In the genomic region with DNA sequence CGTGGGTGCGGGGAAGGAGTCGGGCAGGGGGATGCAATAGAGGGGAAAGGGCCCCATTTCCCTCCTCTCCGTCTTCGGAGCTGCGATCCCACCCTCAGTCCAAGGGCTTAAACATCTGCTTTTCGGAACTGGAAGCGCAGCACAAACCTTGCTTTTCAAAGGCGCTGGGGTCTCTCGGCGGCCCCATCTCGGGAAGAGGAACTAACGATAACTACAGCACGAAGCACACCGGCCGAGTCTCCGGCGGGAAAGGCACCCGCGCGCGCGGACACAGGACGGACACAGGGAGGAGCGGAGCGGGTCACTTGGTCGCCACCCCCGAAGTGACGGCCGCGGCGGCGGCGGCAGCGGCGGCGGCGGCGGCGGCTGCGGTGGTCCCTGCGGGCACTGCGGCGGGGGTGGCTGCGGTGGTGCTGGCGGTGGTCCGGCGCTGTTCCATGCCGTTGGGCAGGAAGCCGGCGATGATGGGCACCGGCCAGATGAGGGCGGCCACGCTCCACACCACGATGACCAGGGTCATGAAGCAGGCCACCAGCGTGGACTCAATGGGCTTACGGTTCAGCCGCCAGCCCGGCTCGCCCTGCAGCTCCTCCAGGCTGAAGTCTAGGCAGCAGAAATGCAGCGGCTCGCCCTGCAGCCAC, we compare ENCODE assay signal across 8 cellular contexts. TPM values are rescaled to one million over a fixed set of nuclear protein-coding genes. Genes with fewer than 3 reads are reported as not detected.
DNase-seq lines count a peak whose midpoint lies in the region; ATAC-seq and TF ChIP-seq lines count a peak whose summit lies in the region.

No MANE protein-coding gene starts in this region.

- DNase-seq in ACHN, result peak; percentile 60
- peak; percentile 50 for DNase-seq in GM12865 (ENCODE audit: low read depth)
- DNase-seq in NOMO-1 (lab: John Stamatoyannopoulos, UW; ENCODE audit: unreplicated experiment in 2 of 2), result peak; percentile 48 to 49
- peak; percentile 39 for DNase-seq in activated naive CD8-positive, alpha-beta T cell treated with anti-CD3 and anti-CD28 coated beads, Interleukin-2, amount 50 U/mL, for 24 hours
- peak; percentile 82 for DNase-seq in cardiac muscle cell (ENCODE audit: low read depth in 1 of 2, low spot score in 1 of 2)
- DNase-seq in occipital lobe (lab: John Stamatoyannopoulos, UW), result peak; percentile 43
- DNase-seq in effector CD4-positive, alpha-beta T cell, result no peak

- no peaks in the 10 kb centered on the region for H3K9me3 Mint-ChIP-seq in activated naive CD8-positive, alpha-beta T cell treated with anti-CD3 and anti-CD28 coated beads, Interleukin-2, amount 50 U/mL, for 24 hours

- H3K9me3 ChIP-seq in cardiac muscle cell (ENCODE audit: low read depth), result no peaks in the 10 kb centered on the region

- no peak overlapping the region for H3K4me3 ChIP-seq in GM12865 (ENCODE audit: low read depth, low read length)
- H3K4me3 ChIP-seq in cardiac muscle cell, result peak overlapping the region; percentile 48

- H3K27ac ChIP-seq in cardiac muscle cell, result no peak overlapping the region

- peak overlapping the region; percentile 69 for H3K27ac Mint-ChIP-seq in activated naive CD8-positive, alpha-beta T cell treated with anti-CD3 and anti-CD28 coated beads, Interleukin-2, amount 50 U/mL, for 24 hours

- peaks cover 79% of the 10 kb centered on the region for H3K27me3 Mint-ChIP-seq in activated naive CD8-positive, alpha-beta T cell treated with anti-CD3 and anti-CD28 coated beads, Interleukin-2, amount 50 U/mL, for 24 hours

- H3K4me1 ChIP-seq in cardiac muscle cell (ENCODE audit: low read depth), result no peaks in the 10 kb centered on the region

- H3K27me3 ChIP-seq in cardiac muscle cell, result peaks cover 69% of the 10 kb centered on the region

- H3K4me3 Mint-ChIP-seq in activated naive CD8-positive, alpha-beta T cell treated with anti-CD3 and anti-CD28 coated beads, Interleukin-2, amount 50 U/mL, for 24 hours, result peak overlapping the region; percentile 75

- no peaks in the 10 kb centered on the region for H3K36me3 ChIP-seq in cardiac muscle cell

- TF ChIP-seq CTCF in GM12865 (IDR thresholded peaks at IDR 0.05; ENCODE audit: insufficient read depth, low read depth, low read length, missing control alignments) (peak; percentile 28), cardiac muscle cell (IDR thresholded peaks at IDR 0.05; ENCODE audit: low read depth, low read length) (peak; percentile 34)

- H3K36me3 Mint-ChIP-seq in activated naive CD8-positive, alpha-beta T cell treated with anti-CD3 and anti-CD28 coated beads, Interleukin-2, amount 50 U/mL, for 24 hours (ENCODE audit: low read depth), result no peaks in the 10 kb centered on the region

- H3K4me1 Mint-ChIP-seq in activated naive CD8-positive, alpha-beta T cell treated with anti-CD3 and anti-CD28 coated beads, Interleukin-2, amount 50 U/mL, for 24 hours, result peaks cover 15% of the 10 kb centered on the region

- peak; percentile 19 for ATAC-seq in HG02981 (IDR thresholded peaks at IDR 0.05; ENCODE audit: unreplicated experiment)
- peak; percentile 30 for ATAC-seq in activated naive CD8-positive, alpha-beta T cell treated with anti-CD3 and anti-CD28 coated beads, Interleukin-2, amount 50 U/mL, for 24 hours

- in situ Hi-C loops in ACHN (cut with HindIII; ENCODE audit: low pct_ligation_motif_present, low pct_unique_long_range_greater_than_20kb, low sequenced_read_pairs), result no loop called here

RNA-seq across cellular contexts. Expression of a gene that starts 1.1 kb away (rescaled TPM):
- total RNA-seq in cardiac muscle cell (0.83 and 2.2 TPM in 2 replicates), occipital lobe (23.4 TPM)
- polyA plus RNA-seq in cardiac muscle cell, result 3.4 and 3.5 TPM in 2 replicates
